ENCODE assay signal across 8 cellular contexts in genomic region chr6:26594730-26595632, GRCh38. TPM values are rescaled to one million over a fixed set of nuclear protein-coding genes. Genes with fewer than 3 reads are reported as not detected.
DNase-seq lines count a peak whose midpoint lies in the region; ATAC-seq and TF ChIP-seq lines count a peak whose summit lies in the region.

No MANE protein-coding gene starts in this region.

- H2AFZ ChIP-seq in OCI-LY7 (ENCODE audit: low read length), result peak overlapping the region; percentile 65; the same call in 1 of the 2 replicates

- H3K4me3 ChIP-seq in cardiac muscle cell (peak overlapping the region; percentile 64), OCI-LY7 (ENCODE audit: low read depth, low read length, poor library complexity, severe bottlenecking) (peak overlapping the region; percentile 91), muscle layer of duodenum (ENCODE audit: low read depth in 1 of 2, low read length in 2 of 2) (peak overlapping the region; percentile 92 to 96)

- no peaks in the 10 kb centered on the region for H3K9me2 ChIP-seq in OCI-LY7 (ENCODE audit: insufficient read depth, low read length)

- in situ Hi-C loops in GM13976 (cut with MboI; ENCODE audit: low sequenced_read_pairs, unreplicated experiment), result no loop called here

- POLR2A ChIA-PET in OCI-LY7 (lab: Charles Lee), result interaction anchor here (0.6 to 1.8 kb wide), 12 partner anchors 9 to 380 kb away, joined by 3 to 7 read pairs (median 3); no protein-coding TSS in a partner anchor

- no peak overlapping the region for H3K27ac ChIP-seq in cardiac muscle cell
- no peak overlapping the region for H3K27ac ChIP-seq in OCI-LY7 (ENCODE audit: low read depth, low read length, poor library complexity, severe bottlenecking)
- H3K27ac ChIP-seq in caudate nucleus (ENCODE audit: low read depth, low read length), result peak overlapping the region; percentile 60
- H3K27ac ChIP-seq in muscle layer of duodenum (ENCODE audit: low read length), result no peak overlapping the region

- ATAC-seq in HG02840 (IDR thresholded peaks at IDR 0.05; ENCODE audit: low FRiP score, unreplicated experiment), result no peak
- no peak for ATAC-seq in HG02885 (IDR thresholded peaks at IDR 0.05; ENCODE audit: poor library complexity, unreplicated experiment)

- TF ChIP-seq CTCF in cardiac muscle cell (IDR thresholded peaks at IDR 0.05; ENCODE audit: low read depth, low read length) (no peak), OCI-LY7 (conservative IDR thresholded peaks at IDR 0.05; ENCODE audit: low read length) (no peak), GM13976 (IDR thresholded peaks at IDR 0.05; ENCODE audit: borderline replicate concordance, control extremely low read depth, extremely low read depth, insufficient read depth, missing control alignments) (no peak)

- H3K4me2 ChIP-seq in OCI-LY7 (ENCODE audit: low read length), result peak overlapping the region; percentile 92

- peak in 1 of 2 donors; percentile 64 for DNase-seq in cardiac muscle cell (ENCODE audit: low read depth in 1 of 2, low spot score in 1 of 2)
- no peak for DNase-seq in cardiac septum (ENCODE audit: low spot score)
- DNase-seq in OCI-LY7 (ENCODE audit: low spot score), result no peak
- peak in 15 of 61 donors; percentile 2 to 42 (median 7) for DNase-seq in caudate nucleus (lab: John Stamatoyannopoulos, UW)
- DNase-seq in GM13976 (ENCODE audit: low spot score), result no peak

- H3K4me1 ChIP-seq in cardiac muscle cell (ENCODE audit: low read depth), result no peaks in the 10 kb centered on the region
- peaks cover 30% of the 10 kb centered on the region for H3K4me1 ChIP-seq in OCI-LY7 (ENCODE audit: insufficient read depth, low read length, poor library complexity, severe bottlenecking)
- H3K4me1 ChIP-seq in muscle layer of duodenum (ENCODE audit: control insufficient read depth in 1 of 2, insufficient read depth in 2 of 2, low read length in 2 of 2), result peaks cover 0 to 12% of the 10 kb centered on the region in 2 donors

- H3K36me3 ChIP-seq in cardiac muscle cell, result peaks cover 5% of the 10 kb centered on the region
- peaks cover 22% of the 10 kb centered on the region for H3K36me3 ChIP-seq in OCI-LY7 (ENCODE audit: insufficient read depth, low read length)
- peaks cover 18 to 21% of the 10 kb centered on the region in 2 donors for H3K36me3 ChIP-seq in muscle layer of duodenum (ENCODE audit: control insufficient read depth in 1 of 2, insufficient read depth in 2 of 2, low read length in 2 of 2)

- intact Hi-C loops in cardiac septum (cut with DNase I), result loop anchor here (1.0 to 10.0 kb wide), 3 partner anchors 254 to 1270 kb away; a partner anchor contains a TSS
- intact Hi-C loops in OCI-LY7 (cut with micrococcal nuclease; ENCODE audit: unreplicated experiment), result loop anchor here (1.0 to 5.0 kb wide), 2 partner anchors 23 to 418 kb away; no protein-coding TSS in a partner anchor

- H3K9me3 ChIP-seq in cardiac muscle cell (ENCODE audit: low read depth), result no peaks in the 10 kb centered on the region
- no peaks in the 10 kb centered on the region for H3K9me3 ChIP-seq in OCI-LY7 (ENCODE audit: low read length)
- no peaks in the 10 kb centered on the region for H3K9me3 ChIP-seq in muscle layer of duodenum (ENCODE audit: control insufficient read depth in 1 of 2, low read length in 2 of 2)

- no TSS peak for BruUV-seq in OCI-LY7 (replicated peaks; lab: Mats Ljungman, UMichigan)

- H4K20me1 ChIP-seq in OCI-LY7 (ENCODE audit: insufficient read depth, low read length), result 0 out of 2 replicates have a peak, but pooled peaks cover 7% of the 10 kb centered on the region

- H3K27me3 ChIP-seq in cardiac muscle cell (peaks cover 22% of the 10 kb centered on the region), muscle layer of duodenum (ENCODE audit: low read depth, low read length) (peaks cover 27% of the 10 kb centered on the region)

- CTCF ChIA-PET in OCI-LY7 (lab: Charles Lee; ENCODE audit: unreplicated experiment), result interaction anchor here (1.0 to 1.6 kb wide), 3 partner anchors 13 to 255 kb away, joined by 3 to 7 read pairs (median 3); no protein-coding TSS in a partner anchor

- H3K79me2 ChIP-seq in OCI-LY7 (ENCODE audit: insufficient read depth, low read depth, low read length), result peaks cover 26% of the 10 kb centered on the region

RNA-seq across cellular contexts. Expression of gene ABT1, which starts 1.8 kb away (rescaled TPM):
- total RNA-seq in cardiac muscle cell (21.2 and 25.4 TPM in 2 replicates), cardiac septum (7.4 TPM), OCI-LY7 (2022) (25.3 and 26.3 TPM in 2 replicates)
- polyA plus RNA-seq in cardiac muscle cell, result 27.0 and 30.2 TPM in 2 replicates
- 32.2 and 34.6 TPM in 2 replicates for total RNA-seq in OCI-LY7 (2014; rRNA removed; shearing (Covaris generic))

RNA-seq across cellular contexts. Expression of gene HMGN4, which starts 56.8 kb away (rescaled TPM):
- total RNA-seq in cardiac muscle cell (56.6 and 57.1 TPM in 2 replicates), cardiac septum (34.7 TPM), OCI-LY7 (2022) (104 and 113 TPM in 2 replicates)
- polyA plus RNA-seq in cardiac muscle cell, result 54.7 and 62.4 TPM in 2 replicates
- total RNA-seq in OCI-LY7 (2014; rRNA removed; shearing (Covaris generic)), result 113 and 116 TPM in 2 replicates
